1 cellular context compared by ENCODE assay signal in genomic region chr6:111469543-111469942, GRCh38.
TF ChIP-seq lines count a peak whose summit lies in the region.

No MANE protein-coding gene starts in this region.

TF ChIP-seq in K562, 482 proteins besides CTCF, POLR2A, EP300 and RAD21:
- TF ChIP-seq BDP1 (IDR thresholded peaks at IDR 0.05; ENCODE audit: insufficient read depth, insufficient read length) (no peak), ZNF707 (CRISPR knock-in tag; conservative IDR thresholded peaks at IDR 0.05) (no peak), ZKSCAN3 (CRISPR knock-in tag; IDR thresholded peaks at IDR 0.05) (no peak), E2F4 (CRISPR knock-in tag; IDR thresholded peaks at IDR 0.05; ENCODE audit: low read depth) (no peak), MXD1 (CRISPR knock-in tag; IDR thresholded peaks at IDR 0.05; ENCODE audit: borderline replicate concordance, poor library complexity, severe bottlenecking) (no peak), ZNF280B (CRISPR knock-in tag; IDR thresholded peaks at IDR 0.05) (no peak), ZNF253 (CRISPR knock-in tag; conservative IDR thresholded peaks at IDR 0.05) (no peak), NCOR1 (IDR thresholded peaks at IDR 0.05) (no peak), RBM25 (IDR thresholded peaks at IDR 0.05; ENCODE audit: low read depth, low read length, severe bottlenecking) (no peak), CHD1 (IDR thresholded peaks at IDR 0.05; ENCODE audit: low read length) (no peak), SRSF1 (IDR thresholded peaks at IDR 0.05; ENCODE audit: low read depth, low read length) (no peak), GABPA (tag; conservative IDR thresholded peaks at IDR 0.05; ENCODE audit: low read depth) (no peak), STAT5A (IDR thresholded peaks at IDR 0.05; ENCODE audit: borderline replicate concordance, low read length) (no peak), MCM2 (IDR thresholded peaks at IDR 0.05; ENCODE audit: low read depth) (no peak), HBP1 (CRISPR knock-in tag; IDR thresholded peaks at IDR 0.05) (no peak), KDM5B (IDR thresholded peaks at IDR 0.05; ENCODE audit: insufficient replicate concordance, low read depth, low read length) (no peak), CHCHD3 (CRISPR knock-in tag; IDR thresholded peaks at IDR 0.05) (no peak), MEF2A (IDR thresholded peaks at IDR 0.05; ENCODE audit: control insufficient read depth, low read depth, low read length) (no peak), ZBTB5 (IDR thresholded peaks at IDR 0.05) (no peak)
